15 cellular contexts compared by ENCODE assay signal in the genomic region with DNA sequence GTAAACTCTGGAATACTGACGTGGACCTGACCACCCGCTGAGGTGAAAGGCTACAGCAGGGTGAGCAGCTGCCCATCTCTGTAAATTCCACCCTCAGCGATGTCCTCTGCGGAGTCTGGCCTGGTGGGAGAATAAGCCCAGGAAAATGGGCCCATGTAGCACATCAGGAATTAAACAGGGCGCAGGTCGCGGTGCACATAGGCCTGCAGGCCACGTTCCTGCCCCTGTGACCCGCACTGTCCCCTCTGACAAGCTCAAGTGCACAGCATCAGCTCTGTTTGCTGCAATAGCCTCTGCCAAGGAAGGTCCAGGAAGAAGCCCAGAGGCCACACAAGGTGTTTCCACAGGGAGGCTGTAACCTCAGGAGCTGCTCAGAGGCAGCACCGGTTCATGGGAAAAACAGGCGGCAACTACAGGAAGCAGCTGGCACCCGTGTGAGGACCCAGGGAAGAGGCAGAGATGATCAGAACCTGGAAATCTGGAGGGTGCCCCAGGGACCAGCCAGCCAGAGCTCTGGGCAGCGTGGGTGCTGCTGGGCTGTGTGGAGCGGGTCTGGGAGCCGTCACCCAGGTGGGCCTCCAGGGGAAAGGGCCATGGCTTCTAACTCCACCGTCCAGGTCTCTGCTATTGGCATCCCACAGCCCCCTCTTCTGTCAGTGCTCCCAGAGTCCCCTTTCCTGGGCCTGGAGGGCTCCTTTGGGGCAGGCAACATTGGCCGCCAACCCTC. TPM values are rescaled to one million over a fixed set of nuclear protein-coding genes. Genes with fewer than 3 reads are reported as not detected.
DNase-seq lines count a peak whose midpoint lies in the region; ATAC-seq and TF ChIP-seq lines count a peak whose summit lies in the region.
"Had no signal": no experiment of that assay in that cellular context is flagged by ENCODE, and none has a peak within 500 bp of the region (broad histone marks: within the 10 kb centered on the region; RNA-seq: fewer than 3 reads in every experiment).

No MANE protein-coding gene starts in this region.

- DNase-seq in activated T-cell treated with anti-CD3 and anti-CD28 coated beads, Interleukin-2, amount 50 U/mL, for 4 hours, result no peak
- DNase-seq in activated T-cell treated with anti-CD3 and anti-CD28 coated beads, Interleukin-2, amount 50 U/mL, for 1 hour, result no peak
- DNase-seq in adrenal gland (no peak), naive B cell (no peak), tibial nerve (ENCODE audit: low spot score in 2 of 2) (no peak), hepatic stellate cell (ENCODE audit: low spot score) (no peak), NCI-H524 (lab: John Stamatoyannopoulos, UW) (no peak)
- DNase-seq in activated CD4-positive, CD25-positive, alpha-beta regulatory T cell treated with anti-CD3 and anti-CD28 coated beads, Interleukin-2, amount 50 U/mL, for 72 hours, result no peak
- DNase-seq: GF-D8, HCEC 1CT, MV-4-11 had no signal

- H3K36me3 ChIP-seq in adrenal gland (replicated peaks in 1 of 2) (no peaks in the 10 kb centered on the region), tibial nerve (no peaks in the 10 kb centered on the region)

- TF ChIP-seq POLR2A in adrenal gland (IDR thresholded peaks at IDR 0.05) (no peak), tibial nerve (IDR thresholded peaks at IDR 0.05) (no peak)

- peaks cover 48% of the 10 kb centered on the region for H3K4me1 Mint-ChIP-seq in activated T-cell treated with anti-CD3 and anti-CD28 coated beads, Interleukin-2, amount 50 U/mL, for 4 hours (ENCODE audit: low read depth)
- H3K4me1 Mint-ChIP-seq in naive B cell, result peaks cover 39 to 56% (median 40%) of the 10 kb centered on the region in 3 donors

- peak overlapping the region; percentile 93 for H3K4me3 Mint-ChIP-seq in activated T-cell treated with anti-CD3 and anti-CD28 coated beads, Interleukin-2, amount 50 U/mL, for 4 hours
- H3K4me3 Mint-ChIP-seq in naive B cell, result peak overlapping the region; percentile 37 to 98 (median 94)

- no peaks in the 10 kb centered on the region for H3K27me3 Mint-ChIP-seq in activated T-cell treated with anti-CD3 and anti-CD28 coated beads, Interleukin-2, amount 50 U/mL, for 4 hours (ENCODE audit: low read depth)
- H3K27me3 Mint-ChIP-seq in naive B cell, result no peaks in the 10 kb centered on the region

- H3K9me3 ChIP-seq in adrenal gland (replicated peaks in 1 of 3) (no peaks in the 10 kb centered on the region), tibial nerve (no peaks in the 10 kb centered on the region)

- no peak for ATAC-seq in activated T-cell treated with anti-CD3 and anti-CD28 coated beads, Interleukin-2, amount 50 U/mL, for 4 hours
- ATAC-seq in naive B cell (ENCODE audit: low read depth in 2 of 2), result no peak

- H3K27ac Mint-ChIP-seq in naive B cell, result peak overlapping the region in 3 of 6 donors; percentile 49 to 97 (median 69)

- H3K4me3 ChIP-seq in adrenal gland (no peak overlapping the region), tibial nerve (no peak overlapping the region)

- no peaks in the 10 kb centered on the region for H3K9me3 Mint-ChIP-seq in activated T-cell treated with anti-CD3 and anti-CD28 coated beads, Interleukin-2, amount 50 U/mL, for 4 hours
- no peaks in the 10 kb centered on the region for H3K9me3 Mint-ChIP-seq in naive B cell

- TF ChIP-seq CTCF in adrenal gland (IDR thresholded peaks at IDR 0.05) (no peak), tibial nerve (IDR thresholded peaks at IDR 0.05) (no peak)

- intact Hi-C loops in adrenal gland (cut with DNase I), result loop anchor here in 1 of 2 donors (5.0 kb wide), 1 partner anchor 50 kb away; no protein-coding TSS in a partner anchor

- no peak for TF ChIP-seq EP300 in tibial nerve (IDR thresholded peaks at IDR 0.05)

- H3K36me3 Mint-ChIP-seq in activated T-cell treated with anti-CD3 and anti-CD28 coated beads, Interleukin-2, amount 50 U/mL, for 4 hours (ENCODE audit: insufficient read depth), result peaks cover 4% of the 10 kb centered on the region
- no peaks in the 10 kb centered on the region for H3K36me3 Mint-ChIP-seq in naive B cell

- peak overlapping the region in 3 of 5 donors; percentile 21 to 94 (median 80) for H3K27ac ChIP-seq in adrenal gland
- peak overlapping the region; percentile 17 to 94 (median 87) for H3K27ac ChIP-seq in tibial nerve

- peaks cover 6 to 15% of the 10 kb centered on the region in 2 donors for H3K4me1 ChIP-seq in adrenal gland (replicated peaks in 1 of 2)
- H3K4me1 ChIP-seq in tibial nerve, result peaks cover 0 to 49% (median 27%) of the 10 kb centered on the region in 4 donors

- H3K27me3 ChIP-seq in adrenal gland (no peaks in the 10 kb centered on the region), tibial nerve (no peaks in the 10 kb centered on the region)

- WGBS in adrenal gland, 4 donors, result 87 to 92% (median 89%) methylated on average over 12 to 17 of the region's 17 CpGs
- WGBS in tibial nerve, 2 donors, result 84 to 88% methylated on average over 17 of the region's 17 CpGs

RNA-seq across cellular contexts. Expression of gene IFITM2, which starts 0.8 kb away (rescaled TPM):
- total RNA-seq in activated T-cell treated with anti-CD3 and anti-CD28 coated beads, Interleukin-2, amount 50 U/mL, for 4 hours, result 100 to 1,000 TPM; 197 to 257 (median 231) TPM
- total RNA-seq in adrenal gland (100 to 1,000 TPM in 7 of 8 donors, 10 to 100 TPM in 1; 96.5 to 269 (median 190) TPM), tibial nerve (100 to 1,000 TPM; 258 to 624 (median 292) TPM)
- polyA plus RNA-seq in adrenal gland (100 to 1,000 TPM; 290 to 835 (median 443) TPM), naive B cell (ENCODE audit: low read depth in 6 of 6) (1,000 to 10,000 TPM in 4 of 6 donors, 100 to 1,000 TPM in 2; 915 to 1,467 (median 1,288) TPM)

RNA-seq across cellular contexts. Expression of gene IFITM1, which starts 7.0 kb away (rescaled TPM):
- total RNA-seq in activated T-cell treated with anti-CD3 and anti-CD28 coated beads, Interleukin-2, amount 50 U/mL, for 4 hours, result 100 to 1,000 TPM in 2 of 3 donors, 10 to 100 TPM in 1; 99.3 to 144 (median 120) TPM
- total RNA-seq in adrenal gland (100 to 1,000 TPM in 3 of 8 donors, 10 to 100 TPM in 5; 52.8 to 238 (median 85.3) TPM), tibial nerve (100 to 1,000 TPM; 216 to 431 (median 256) TPM)
- polyA plus RNA-seq in adrenal gland (100 to 1,000 TPM in 2 of 3 donors, 10 to 100 TPM in 1; 84.6 to 360 (median 139) TPM), naive B cell (ENCODE audit: low read depth in 6 of 6) (100 to 1,000 TPM; 152 to 299 (median 164) TPM)

RNA-seq across cellular contexts. Expression of gene IFITM5, which starts 7.5 kb away (rescaled TPM):
- total RNA-seq in activated T-cell treated with anti-CD3 and anti-CD28 coated beads, Interleukin-2, amount 50 U/mL, for 4 hours, result not detected
- total RNA-seq in adrenal gland, result not detected
- polyA plus RNA-seq in adrenal gland, result not detected
- polyA plus RNA-seq in naive B cell (ENCODE audit: low read depth in 6 of 6), result not detected
- total RNA-seq in tibial nerve, result not detected
- total RNA-seq: aorta, left lobe of liver, subcutaneous adipose tissue had no signal
- polyA plus RNA-seq: AG04450, aorta had no signal

RNA-seq across cellular contexts. Expression of gene IFITM3, which starts 13.9 kb away (rescaled TPM):
- total RNA-seq in activated T-cell treated with anti-CD3 and anti-CD28 coated beads, Interleukin-2, amount 50 U/mL, for 4 hours, result 10 to 100 TPM in 2 of 3 donors, 1 to 10 TPM in 1; 5.3 to 24.6 (median 20.4) TPM
- 100 to 1,000 TPM; 120 to 946 (median 395) TPM for total RNA-seq in adrenal gland
- polyA plus RNA-seq in adrenal gland, result 1,000 to 10,000 TPM in 1 of 3 donors, 100 to 1,000 TPM in 2; 454 to 1,592 (median 502) TPM
- 100 to 1,000 TPM in 1 of 6 donors, 10 to 100 TPM in 3, 1 to 10 TPM in 1, under 1 TPM in 1; 0.71 to 178 (median 64.1) TPM for polyA plus RNA-seq in naive B cell (ENCODE audit: low read depth in 6 of 6)
- total RNA-seq in tibial nerve, result 100 to 1,000 TPM; 258 to 816 (median 325) TPM

RNA-seq across cellular contexts. Expression of gene PGGHG, which starts 17.9 kb away (rescaled TPM):
- total RNA-seq in activated T-cell treated with anti-CD3 and anti-CD28 coated beads, Interleukin-2, amount 50 U/mL, for 4 hours, result 10 to 100 TPM; 16.6 to 76.3 (median 28.3) TPM
- total RNA-seq in adrenal gland (1 to 10 TPM; 1.2 to 9.8 (median 7.1) TPM), tibial nerve (100 to 1,000 TPM in 1 of 4 donors, 10 to 100 TPM in 3; 43.7 to 166 (median 55.6) TPM)
- polyA plus RNA-seq in adrenal gland (10 to 100 TPM in 2 of 3 donors, under 1 TPM in 1; 0.55 to 77.2 (median 29.4) TPM), naive B cell (ENCODE audit: low read depth in 6 of 6) (1 to 10 TPM; 3.4 to 8.3 (median 4.3) TPM)
